Comparison of ENCODE assay signal across 8 cellular contexts in genomic region chr14:49895480-49895879, GRCh38. TPM values are rescaled to one million over a fixed set of nuclear protein-coding genes. Genes with fewer than 3 reads are reported as not detected.
DNase-seq lines count a peak whose midpoint lies in the region; ATAC-seq and TF ChIP-seq lines count a peak whose summit lies in the region.

No MANE protein-coding gene starts in this region.

- WGBS in heart left ventricle, 4 donors = 28 to 39% (median 34%) methylated on average over 4 of the region's 4 CpGs

- H3K27ac ChIP-seq in heart left ventricle = peak overlapping the region in 7 of 12 donors; percentile 22 to 100 (median 98)
- H3K27ac ChIP-seq in upper lobe of right lung = peak overlapping the region; percentile 98

- peaks cover 51% of the 10 kb centered on the region for H3K36me3 Mint-ChIP-seq in activated T-helper 1 cell treated with anti-CD3 and anti-CD28 coated beads, Interleukin-12 subunit alpha, Interleukin-12 subunit beta, Interleukin-2, Interleukin-4 antibody, amounts not matched to agents 30 ng/mL and 10 ng/mL and 1 ng/mL, durations not matched to agents 14 hours and 24 hours and 36 hours (ENCODE audit: low read depth)

- peak overlapping the region; percentile 97 for H3K27ac Mint-ChIP-seq in activated T-helper 1 cell treated with anti-CD3 and anti-CD28 coated beads, Interleukin-12 subunit alpha, Interleukin-12 subunit beta, Interleukin-2, Interleukin-4 antibody, amounts not matched to agents 30 ng/mL and 10 ng/mL and 1 ng/mL, durations not matched to agents 14 hours and 24 hours and 36 hours

- peaks cover 14 to 71% (median 50%) of the 10 kb centered on the region in 12 donors for H3K4me1 ChIP-seq in heart left ventricle
- peaks cover 55% of the 10 kb centered on the region for H3K4me1 ChIP-seq in upper lobe of right lung

- TF ChIP-seq CTCF in heart left ventricle (IDR thresholded peaks at IDR 0.05) = no peak
- no peak for TF ChIP-seq CTCF in upper lobe of right lung (IDR thresholded peaks at IDR 0.05)

- ATAC-seq in heart left ventricle (no peak), left ventricle myocardium superior (no peak), upper lobe of right lung (no peak)

- no peaks in the 10 kb centered on the region for H3K27me3 ChIP-seq in heart left ventricle
- no peaks in the 10 kb centered on the region for H3K27me3 ChIP-seq in upper lobe of right lung

- no peaks in the 10 kb centered on the region for H3K9me3 ChIP-seq in heart left ventricle
- no peaks in the 10 kb centered on the region for H3K9me3 ChIP-seq in upper lobe of right lung

- H3K4me3 ChIP-seq in heart left ventricle (peak overlapping the region in 11 of 12 donors; percentile 13 to 99 (median 94)), upper lobe of right lung (peak overlapping the region; percentile 86)

- intact Hi-C loops in heart left ventricle (cut with DNase I) (loop anchor here in 4 of 10 donors (5.0 to 10.0 kb wide), 4 partner anchors 52 to 639 kb away; partner anchors contain the start of gene MAP4K5 (in 1 of the 4)), left ventricle myocardium superior (cut with micrococcal nuclease) (no loop called here), upper lobe of right lung (cut with DNase I) (no loop called here)
- intact Hi-C loops in activated T-helper 1 cell treated with anti-CD3 and anti-CD28 coated beads, Interleukin-12 subunit alpha, Interleukin-12 subunit beta, Interleukin-2, Interleukin-4 antibody, amounts not matched to agents 30 ng/mL and 10 ng/mL and 1 ng/mL, durations not matched to agents 14 hours and 24 hours and 36 hours (cut with micrococcal nuclease) = loop anchor here (2.0 kb wide), 2 partner anchors 105 to 187 kb away; no protein-coding TSS in a partner anchor

- no peaks in the 10 kb centered on the region for H3K9me3 Mint-ChIP-seq in activated T-helper 1 cell treated with anti-CD3 and anti-CD28 coated beads, Interleukin-12 subunit alpha, Interleukin-12 subunit beta, Interleukin-2, Interleukin-4 antibody, amounts not matched to agents 30 ng/mL and 10 ng/mL and 1 ng/mL, durations not matched to agents 14 hours and 24 hours and 36 hours

- H3K4me1 Mint-ChIP-seq in activated T-helper 1 cell treated with anti-CD3 and anti-CD28 coated beads, Interleukin-12 subunit alpha, Interleukin-12 subunit beta, Interleukin-2, Interleukin-4 antibody, amounts not matched to agents 30 ng/mL and 10 ng/mL and 1 ng/mL, durations not matched to agents 14 hours and 24 hours and 36 hours (ENCODE audit: low read depth) = peaks cover 39% of the 10 kb centered on the region

- no peak for TF ChIP-seq POLR2A in heart left ventricle (IDR thresholded peaks at IDR 0.05)

- no peak for DNase-seq in heart left ventricle
- DNase-seq in left ventricle myocardium superior = no peak
- no peak for DNase-seq in activated T-helper 1 cell treated with anti-CD3 and anti-CD28 coated beads, Interleukin-12 subunit alpha, Interleukin-12 subunit beta, Interleukin-2, Interleukin-4 antibody, amounts not matched to agents 30 ng/mL and 10 ng/mL and 1 ng/mL, durations not matched to agents 14 hours and 24 hours and 36 hours (ENCODE audit: low spot score)
- DNase-seq in kidney tubule cell (ENCODE audit: low spot score) = peak; percentile 47
- no peak for DNase-seq in upper lobe of right lung
- DNase-seq in DMS53 (lab: John Stamatoyannopoulos, UW) = no peak
- DNase-seq in cerebellum (ENCODE audit: low spot score) = no peak
- DNase-seq in NCI-H146 treated with DMSO at 0.1 percent for 48 hours (lab: John Stamatoyannopoulos, UW; ENCODE audit: unreplicated experiment) = no peak

- H3K4me3 Mint-ChIP-seq in activated T-helper 1 cell treated with anti-CD3 and anti-CD28 coated beads, Interleukin-12 subunit alpha, Interleukin-12 subunit beta, Interleukin-2, Interleukin-4 antibody, amounts not matched to agents 30 ng/mL and 10 ng/mL and 1 ng/mL, durations not matched to agents 14 hours and 24 hours and 36 hours = peak overlapping the region; percentile 99

- H3K36me3 ChIP-seq in heart left ventricle (peaks cover 0 to 31% (median 21%) of the 10 kb centered on the region in 9 donors), upper lobe of right lung (peaks cover 24% of the 10 kb centered on the region)

- no peaks in the 10 kb centered on the region for H3K27me3 Mint-ChIP-seq in activated T-helper 1 cell treated with anti-CD3 and anti-CD28 coated beads, Interleukin-12 subunit alpha, Interleukin-12 subunit beta, Interleukin-2, Interleukin-4 antibody, amounts not matched to agents 30 ng/mL and 10 ng/mL and 1 ng/mL, durations not matched to agents 14 hours and 24 hours and 36 hours (ENCODE audit: insufficient read depth)

RNA-seq across cellular contexts. Expression of gene ARF6, which starts 2.6 kb away (rescaled TPM):
- 10 to 100 TPM; 20.8 to 49.3 (median 27.4) TPM for total RNA-seq in heart left ventricle
- 10 to 100 TPM; 12.0 to 29.2 TPM for polyA plus RNA-seq in heart left ventricle
- 24.6 TPM for total RNA-seq in left ventricle myocardium superior
- 163 and 164 TPM in 2 replicates for total RNA-seq in activated T-helper 1 cell treated with anti-CD3 and anti-CD28 coated beads, Interleukin-12 subunit alpha, Interleukin-12 subunit beta, Interleukin-2, Interleukin-4 antibody, amounts not matched to agents 30 ng/mL and 10 ng/mL and 1 ng/mL, durations not matched to agents 14 hours and 24 hours and 36 hours
- 61.5 TPM for total RNA-seq in upper lobe of right lung
- 37.3 TPM for total RNA-seq in cerebellum

RNA-seq across cellular contexts. Expression of gene NEMF, which starts 42.9 kb away (rescaled TPM):
- total RNA-seq in heart left ventricle = 10 to 100 TPM; 26.7 to 69.7 (median 52.8) TPM
- 10 to 100 TPM; 30.5 to 33.3 TPM for polyA plus RNA-seq in heart left ventricle
- total RNA-seq in left ventricle myocardium superior = 50.1 TPM
- total RNA-seq in activated T-helper 1 cell treated with anti-CD3 and anti-CD28 coated beads, Interleukin-12 subunit alpha, Interleukin-12 subunit beta, Interleukin-2, Interleukin-4 antibody, amounts not matched to agents 30 ng/mL and 10 ng/mL and 1 ng/mL, durations not matched to agents 14 hours and 24 hours and 36 hours = 79.9 and 89.3 TPM in 2 replicates
- total RNA-seq in upper lobe of right lung = 57.4 TPM
- 120 TPM for total RNA-seq in cerebellum
